ENCODE assay signal across 9 cellular contexts in the genomic region with DNA sequence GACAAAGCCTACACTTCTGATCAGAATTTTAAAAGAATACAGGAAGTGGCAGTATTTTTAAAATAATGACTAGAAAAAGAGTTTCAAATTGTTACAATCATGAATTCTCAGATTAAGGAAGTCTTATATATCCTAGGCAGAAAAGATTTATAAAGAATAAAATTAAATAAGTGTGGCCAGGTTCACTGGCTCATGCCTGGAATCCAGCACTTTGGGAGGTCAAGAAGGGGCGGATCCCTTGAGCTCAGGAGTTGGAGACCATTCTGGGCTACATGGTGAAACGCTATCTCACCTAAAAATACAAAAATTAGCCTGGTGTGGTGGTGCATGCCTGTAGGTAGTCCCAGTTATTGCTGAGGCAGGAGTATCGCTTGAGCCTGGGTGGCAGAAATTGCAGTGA. TPM values are rescaled to one million over a fixed set of nuclear protein-coding genes. Genes with fewer than 3 reads are reported as not detected.
"Had no signal": no experiment of that assay in that cellular context is flagged by ENCODE, and none has a peak within 500 bp of the region (broad histone marks: within the 10 kb centered on the region; RNA-seq: fewer than 3 reads in every experiment).

No MANE protein-coding gene starts in this region.

- H3K9me3 ChIP-seq: HAP-1 had no signal

- H2AFZ ChIP-seq: GM23248 had no signal

- H3K4me3 Mint-ChIP-seq: H9, HFFc6 had no signal

- DNase-seq: GM23248, GOT3, H7, H9, HCEC 1CT, HFFc6 had no signal

- H3K27ac Mint-ChIP-seq: H9, HFFc6 had no signal

- H3K27ac ChIP-seq: GM23248 had no signal

- ATAC-seq: HCT116 had no signal

- FAIRE-seq: H54 had no signal

- H3K36me3 ChIP-seq: HAP-1 had no signal

- H3K9ac ChIP-seq: GM23248 had no signal

- H3K4me3 ChIP-seq: GM23248, HAP-1 had no signal

RNA-seq across cellular contexts. Expression of gene XKR3, which starts 24.1 kb away (rescaled TPM):
- total RNA-seq: GM23248, H7, H9, HFFc6 had no signal
- polyA plus RNA-seq: GM23248 had no signal
